Comparison of ENCODE assay signal across 11 cellular contexts in genomic region chr6:7730003-7730402, GRCh38. TPM values are rescaled to one million over a fixed set of nuclear protein-coding genes. Genes with fewer than 3 reads are reported as not detected.
"Had no signal": no experiment of that assay in that cellular context is flagged by ENCODE, and none has a peak within 500 bp of the region (broad histone marks: within the 10 kb centered on the region; RNA-seq: fewer than 3 reads in every experiment).

No MANE protein-coding gene starts in this region.

- H3K9me3 Mint-ChIP-seq: activated naive CD4-positive, alpha-beta T cell treated with anti-CD3 and anti-CD28 coated beads, Interleukin-2, amount 50 U/mL, for 72 hours; endodermal cell; naive thymus-derived CD8-positive, alpha-beta T cell had no signal

- H3K27ac Mint-ChIP-seq: activated naive CD4-positive, alpha-beta T cell treated with anti-CD3 and anti-CD28 coated beads, Interleukin-2, amount 50 U/mL, for 72 hours; endodermal cell; naive thymus-derived CD8-positive, alpha-beta T cell; T-helper 17 cell had no signal

- H3K27ac ChIP-seq: tibial nerve had no signal

- H3K4me3 ChIP-seq: mucosa of descending colon, tibial nerve had no signal

- DNase-seq: activated T-cell treated with anti-CD3 and anti-CD28 coated beads, Interleukin-2, amount 50 U/mL, for 1 hour; amniotic stem cell; endodermal cell; mucosa of descending colon; naive thymus-derived CD8-positive, alpha-beta T cell; occipital lobe; T-helper 17 cell had no signal

- H3K9me3 ChIP-seq: breast epithelium, mucosa of descending colon, tibial nerve had no signal

- ATAC-seq: activated naive CD4-positive, alpha-beta T cell treated with anti-CD3 and anti-CD28 coated beads, Interleukin-2, amount 50 U/mL, for 72 hours; mucosa of descending colon; naive thymus-derived CD8-positive, alpha-beta T cell; SK-N-SH treated with all-trans-retinoic acid at 6 μM for 48 hours; T-helper 17 cell had no signal

- H3K4me3 Mint-ChIP-seq: endodermal cell, T-helper 17 cell had no signal

- H3K36me3 ChIP-seq: breast epithelium, tibial nerve had no signal

RNA-seq across cellular contexts. Expression of gene BMP6, which starts 4.1 kb away (rescaled TPM):
- total RNA-seq: activated naive CD4-positive, alpha-beta T cell treated with anti-CD3 and anti-CD28 coated beads, Interleukin-2, amount 50 U/mL, for 72 hours; naive thymus-derived CD8-positive, alpha-beta T cell had no signal
- polyA plus RNA-seq: naive thymus-derived CD8-positive, alpha-beta T cell had no signal
